8 cellular contexts compared by ENCODE assay signal in the genomic region with DNA sequence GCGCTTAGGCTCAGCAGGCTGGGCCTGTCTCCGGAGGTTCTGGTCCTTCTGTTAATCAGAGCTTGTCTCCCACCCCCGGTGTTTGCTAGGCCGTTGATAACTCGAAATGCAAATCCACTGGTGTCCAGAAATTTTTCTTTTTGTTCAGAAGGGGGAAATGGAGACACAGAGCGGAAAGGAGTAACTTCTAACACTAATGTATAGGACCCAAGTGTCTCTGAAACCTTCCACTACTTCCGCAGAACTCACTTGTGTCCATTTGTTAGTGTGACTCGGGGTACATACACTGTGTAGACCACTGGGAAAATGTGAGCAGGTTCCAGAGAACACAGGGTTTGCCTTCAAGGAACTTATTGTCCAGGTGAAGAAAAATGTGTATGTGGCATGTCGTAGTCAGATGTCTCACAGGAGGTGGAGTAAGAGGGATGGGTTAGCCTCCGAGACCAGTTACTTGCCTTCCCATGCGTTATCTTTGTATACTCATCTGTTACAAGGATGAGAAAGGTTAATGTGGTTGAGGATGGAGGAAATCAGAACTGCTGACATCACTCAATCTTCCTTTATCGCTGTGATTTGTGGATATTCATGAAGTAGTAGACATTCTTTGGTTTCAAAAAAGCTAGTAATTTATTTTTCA. TPM values are rescaled to one million over a fixed set of nuclear protein-coding genes. Genes with fewer than 3 reads are reported as not detected.
A peak's percentile ranks its signal among the peaks of the same experiment; 100 is the strongest.
DNase-seq lines count a peak whose midpoint lies in the region; ATAC-seq and TF ChIP-seq lines count a peak whose summit lies in the region.

No MANE protein-coding gene starts in this region.

- no peaks in the 10 kb centered on the region for H3K9me3 ChIP-seq in A673 (ENCODE audit: low read depth, low read length, poor library complexity, severe bottlenecking)
- no peaks in the 10 kb centered on the region for H3K9me3 ChIP-seq in stomach smooth muscle (ENCODE audit: control insufficient read depth in 2 of 2, low read length in 2 of 2)

- H3K9ac ChIP-seq in stomach smooth muscle (ENCODE audit: low read length in 2 of 2): peak overlapping the region; percentile 98

- H3K4me1 ChIP-seq in A673 (ENCODE audit: insufficient read depth, low read length, poor library complexity, severe bottlenecking) (peaks cover 28% of the 10 kb centered on the region), stomach smooth muscle (ENCODE audit: control insufficient read depth, insufficient read depth, low read length) (peaks cover 6% of the 10 kb centered on the region)

- ATAC-seq in HG03139 (IDR thresholded peaks at IDR 0.05; ENCODE audit: unreplicated experiment): peak; percentile 27

- H3K27ac ChIP-seq in A673 (ENCODE audit: low read depth, low read length, poor library complexity, severe bottlenecking) (peak overlapping the region; percentile 98), stomach smooth muscle (ENCODE audit: low read length) (peak overlapping the region; percentile 94)

- POLR2A ChIA-PET in A673 (lab: Charles Lee; ENCODE audit: low non-redundant PET): no interaction called here

- no peak for TF ChIP-seq CTCF in A673 (conservative IDR thresholded peaks at IDR 0.05; ENCODE audit: low read depth, low read length)
- no peak for TF ChIP-seq CTCF in GM13977 (IDR thresholded peaks at IDR 0.05; ENCODE audit: extremely low read depth, insufficient read depth, missing control alignments)

- no TSS peak for BruUV-seq in A673 (replicated peaks; lab: Mats Ljungman, UMichigan)

- in situ Hi-C loops in GM13977 (cut with MboI; ENCODE audit: low pct_unique_long_range_greater_than_20kb, low sequenced_read_pairs, unreplicated experiment): no loop called here

- H3K27me3 ChIP-seq in A673 (replicated peaks; ENCODE audit: insufficient read depth, low read depth, low read length, poor library complexity) (no peaks in the 10 kb centered on the region), stomach smooth muscle (ENCODE audit: control insufficient read depth in 1 of 2, insufficient read depth in 2 of 2, low read length in 2 of 2) (no peaks in the 10 kb centered on the region)

- intact Hi-C loops in A673 (cut with micrococcal nuclease; ENCODE audit: unreplicated experiment): no loop called here

- DNase-seq in A673 (ENCODE audit: low spot score) (peak; percentile 37), GM13977 (ENCODE audit: low spot score) (peak; percentile 33), SW480 (ENCODE audit: low spot score) (peak; percentile 29), left kidney (ENCODE audit: low read depth, low spot score) (peak; percentile 52), hippocampal formation (lab: John Stamatoyannopoulos, UW) (no peak)
- peak; percentile 56 for DNase-seq in central memory CD4-positive, alpha-beta T cell

- peak overlapping the region; percentile 100 for H3K4me3 ChIP-seq in A673 (ENCODE audit: low read depth, low read length, poor library complexity, severe bottlenecking)
- peak overlapping the region; percentile 87 to 93 for H3K4me3 ChIP-seq in stomach smooth muscle (ENCODE audit: low read length in 2 of 2)

- CTCF ChIA-PET in A673 (lab: Charles Lee): no interaction called here

- no peaks in the 10 kb centered on the region for H3K36me3 ChIP-seq in A673 (ENCODE audit: insufficient read depth, low read length, poor library complexity, severe bottlenecking)
- H3K36me3 ChIP-seq in stomach smooth muscle (ENCODE audit: control insufficient read depth in 2 of 2, insufficient read depth in 2 of 2, low read length in 2 of 2): no peaks in the 10 kb centered on the region

RNA-seq across cellular contexts. Expression of gene ARCN1, which starts 0.8 kb away (rescaled TPM):
- 217 and 220 TPM in 2 replicates for total RNA-seq in A673 (2021)

RNA-seq across cellular contexts. Expression of gene IFT46, which starts 7.3 kb away (rescaled TPM):
- total RNA-seq in A673 (2021): 34.3 and 34.6 TPM in 2 replicates

RNA-seq across cellular contexts. Expression of gene PHLDB1, which starts 34.4 kb away (rescaled TPM):
- 48.7 and 58.7 TPM in 2 replicates for total RNA-seq in A673 (2021)

RNA-seq across cellular contexts. Expression of gene TMEM25, which starts 42.0 kb away (rescaled TPM):
- 13.2 and 13.4 TPM in 2 replicates for total RNA-seq in A673 (2021)

RNA-seq across cellular contexts. Expression of gene TTC36, which starts 45.8 kb away (rescaled TPM):
- 0.39 and 1.1 TPM in 2 replicates for total RNA-seq in A673 (2021)

Comparison
In these comparisons a context has a peak if more than half of its experiments do, and no peak if none do; other contexts are left out.
1. DNase-seq: peak in A673 (single experiment), GM13977 (single experiment), SW480 (single experiment), central memory CD4-positive, alpha-beta T cell (single experiment) and left kidney (single experiment); none in hippocampal formation (0 of 2).